ENCODE assay signal across 19 cellular contexts in the genomic region with DNA sequence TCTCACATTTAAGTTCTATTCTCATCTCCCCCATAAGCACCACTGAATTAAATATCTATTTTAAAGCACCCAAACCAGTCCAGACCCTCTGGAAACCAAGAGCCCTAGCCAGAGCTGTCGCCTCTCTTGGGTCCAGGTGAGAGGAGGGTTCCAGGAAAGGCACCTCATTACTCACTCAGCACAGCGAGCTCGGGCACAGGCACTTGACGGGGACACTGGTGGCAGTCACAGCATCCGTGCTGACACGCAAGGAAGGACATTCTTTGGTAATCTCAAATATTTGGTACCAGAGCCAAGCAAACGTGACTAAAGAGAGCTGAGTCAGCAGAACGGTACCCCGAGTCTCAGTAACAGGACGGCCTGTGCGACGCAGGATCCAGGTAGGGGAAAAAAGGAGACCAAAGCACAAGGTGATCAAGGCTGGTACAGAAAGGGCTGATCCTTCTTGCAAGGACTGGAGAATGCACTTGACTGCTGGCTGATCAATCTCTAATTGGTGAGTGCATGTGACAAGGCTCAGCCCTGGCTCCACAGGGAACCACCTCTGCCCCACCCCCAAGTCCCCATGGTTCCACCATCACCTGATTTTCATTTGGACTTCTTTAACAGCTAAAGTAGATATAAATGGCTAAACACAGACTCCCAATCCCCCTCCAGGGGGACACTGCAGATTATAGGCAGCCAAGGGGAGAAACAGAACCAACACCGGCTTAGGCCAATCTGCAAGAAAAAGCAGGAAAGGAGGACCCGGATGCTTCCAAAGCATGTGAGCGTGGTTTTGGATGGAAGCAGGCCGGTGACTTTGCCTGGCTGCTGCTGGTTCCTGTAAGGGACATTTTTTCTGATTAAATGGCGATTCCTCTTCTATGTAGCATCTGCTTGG.
"Had no signal": no experiment of that assay in that cellular context is flagged by ENCODE, and none has a peak within 500 bp of the region (broad histone marks: within the 10 kb centered on the region; RNA-seq: fewer than 3 reads in every experiment).

No MANE protein-coding gene starts in this region.

- H3K36me3 ChIP-seq: left lung, uterus had no signal

- H3K27me3 Mint-ChIP-seq: effector memory CD8-positive, alpha-beta T cell; naive B cell; type B pancreatic cell had no signal

- DNase-seq: cerebellar nuclear complex; effector memory CD8-positive, alpha-beta T cell; foreskin keratinocyte; hippocampal formation; left lung; mesendoderm; naive B cell; occipital lobe; psoas muscle; stimulated activated CD4-positive, alpha-beta T cell treated with anti-CD3 and anti-CD28 coated beads, Interleukin-2, amount 100 ng/mL, for 48 hours; stimulated activated naive CD4-positive, alpha-beta T cell treated with Interleukin-2 at 50 U/mL for 16 hours; uterus had no signal

- H3K9ac ChIP-seq: parathyroid adenoma had no signal

- H3K4me1 Mint-ChIP-seq: nephron had no signal

- H3K9me3 Mint-ChIP-seq: dendritic cell treated with granulocyte-macrophage colony-stimulating factor and Interleukin-4, amounts not matched to agents 40 ng/mL and 50 ng/mL, for 4 days had no signal

- H3K27ac Mint-ChIP-seq: dendritic cell treated with granulocyte-macrophage colony-stimulating factor and Interleukin-4, amounts not matched to agents 40 ng/mL and 50 ng/mL, for 4 days; effector memory CD8-positive, alpha-beta T cell; naive B cell; nephron; type B pancreatic cell had no signal

- H3K4me3 Mint-ChIP-seq: dendritic cell treated with granulocyte-macrophage colony-stimulating factor and Interleukin-4, amounts not matched to agents 40 ng/mL and 50 ng/mL, for 4 days; effector memory CD8-positive, alpha-beta T cell; naive B cell; nephron; type B pancreatic cell had no signal

- ATAC-seq: effector memory CD8-positive, alpha-beta T cell; foreskin keratinocyte; left lung; psoas muscle had no signal

- H2AFZ ChIP-seq: parathyroid adenoma had no signal

- H3K27me3 ChIP-seq: foreskin keratinocyte, left lung, uterus had no signal

- FAIRE-seq: colon, islet of Langerhans had no signal

- H3K4me3 ChIP-seq: left lung, psoas muscle, smooth muscle cell, uterus had no signal

- H3K9me3 ChIP-seq: left lung, psoas muscle, uterus had no signal

- H3K4me1 ChIP-seq: left lung, parathyroid adenoma, psoas muscle, uterus had no signal

- H3K4me2 ChIP-seq: smooth muscle cell had no signal

- H3K27ac ChIP-seq: foreskin keratinocyte, left lung, parathyroid adenoma, psoas muscle, uterus had no signal
